ENCODE assay signal across 32 cellular contexts in the genomic region with DNA sequence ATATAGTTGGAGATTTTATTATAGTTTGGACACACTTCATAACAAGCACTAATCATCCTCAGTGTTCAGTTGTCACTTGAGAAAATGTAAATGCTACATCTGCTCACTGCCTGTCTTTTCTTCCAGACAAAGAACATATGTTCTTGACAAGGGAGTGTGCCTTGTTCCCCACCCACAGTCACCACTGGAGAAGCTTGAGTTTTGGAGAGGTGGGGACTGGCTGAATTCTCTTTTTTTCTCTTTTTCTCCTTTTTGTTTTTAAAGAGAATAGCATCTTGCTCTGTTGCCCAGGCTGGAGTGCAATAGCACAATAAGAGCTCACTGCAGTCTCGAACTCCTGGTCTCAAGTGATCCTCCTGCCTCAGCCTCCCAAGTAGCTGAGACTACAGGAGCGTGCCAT. TPM values are rescaled to one million over a fixed set of nuclear protein-coding genes. Genes with fewer than 3 reads are reported as not detected.
"Had no signal": no experiment of that assay in that cellular context is flagged by ENCODE, and none has a peak within 500 bp of the region (broad histone marks: within the 10 kb centered on the region; RNA-seq: fewer than 3 reads in every experiment).

No MANE protein-coding gene starts in this region.

- H3K27ac ChIP-seq: ovary, parathyroid adenoma, psoas muscle, right lobe of liver, skin epidermis, spleen, thoracic aorta, thyroid gland, tibial nerve, upper lobe of left lung, vagina had no signal

- DNase-seq: naive thymus-derived CD4-positive, alpha-beta T cell; natural killer cell; occipital lobe; ovary; psoas muscle; right cardiac atrium; right lobe of liver; stimulated activated CD4-positive, alpha-beta T cell treated with anti-CD3 and anti-CD28 coated beads, Interleukin-12 subunit alpha, Interleukin-12 subunit beta, amount 100 ng/mL, for 4 hours; stimulated activated CD4-positive, alpha-beta T cell treated with anti-CD3 and anti-CD28 coated beads, Interleukin-1b, Interleukin-23, amount 100 ng/mL, for 48 hours; stimulated activated CD4-positive, alpha-beta T cell treated with anti-CD3 and anti-CD28 coated beads, Interleukin-4, amount 100 ng/mL, for 1 hour; stimulated activated CD4-positive, alpha-beta T cell treated with anti-CD3 and anti-CD28 coated beads, Interleukin-4, amount 100 ng/mL, for 4 hours; stimulated activated CD8-positive, alpha-beta memory T cell treated with anti-CD3 and anti-CD28 coated beads, Interleukin-4, amount 100 ng/mL, for 48 hours; stimulated activated naive CD4-positive, alpha-beta T cell; stimulated activated naive CD8-positive, alpha-beta T cell treated with anti-CD3 and anti-CD28 coated beads, Interleukin-15, amount 100 ng/mL, for 72 hours; stimulated activated naive CD8-positive, alpha-beta T cell treated with anti-CD3 and anti-CD28 coated beads, Interleukin-15, Interleukin-2, amounts not matched to agents 100 U/mL and 50 U/mL, for 24 hours; substantia nigra; thyroid gland; upper lobe of left lung had no signal

- H3K9me3 ChIP-seq: ovary, psoas muscle, right lobe of liver, thoracic aorta, thyroid gland, upper lobe of left lung, vagina had no signal

- H3K4me1 Mint-ChIP-seq: nephron; stimulated activated memory B cell treated with anti-CD40 and anti-IgM and Interleukin-4, amounts not matched to agents 10 μg/mL and 1 μg/mL and 100 μg/mL, for 72 hours had no signal

- H3K9me3 Mint-ChIP-seq: natural killer cell, nephron had no signal

- H3K27ac Mint-ChIP-seq: naive thymus-derived CD4-positive, alpha-beta T cell; natural killer cell; nephron; progenitor cell of endocrine pancreas; stimulated activated memory B cell treated with anti-CD40 and anti-IgM and Interleukin-4, amounts not matched to agents 10 μg/mL and 1 μg/mL and 100 μg/mL, for 72 hours; stimulated activated naive CD8-positive, alpha-beta T cell treated with anti-CD3 and anti-CD28 coated beads, Interleukin-15, amount 100 ng/mL, for 72 hours had no signal

- H3K4me3 ChIP-seq: ovary, psoas muscle, right lobe of liver, skin epidermis, smooth muscle cell, spleen, thoracic aorta, thyroid gland, tibial nerve, upper lobe of left lung, vagina had no signal

- H3K9ac ChIP-seq: parathyroid adenoma had no signal

- H3K27me3 Mint-ChIP-seq: stimulated activated naive CD8-positive, alpha-beta T cell treated with anti-CD3 and anti-CD28 coated beads, Interleukin-15, amount 100 ng/mL, for 72 hours had no signal

- H3K36me3 ChIP-seq: ovary, right lobe of liver, thoracic aorta, thyroid gland, vagina had no signal

- H2AFZ ChIP-seq: parathyroid adenoma had no signal

- H3K4me3 Mint-ChIP-seq: naive thymus-derived CD4-positive, alpha-beta T cell; natural killer cell; nephron; neural crest cell; stimulated activated memory B cell treated with anti-CD40 and anti-IgM and Interleukin-4, amounts not matched to agents 10 μg/mL and 1 μg/mL and 100 μg/mL, for 72 hours; stimulated activated naive CD8-positive, alpha-beta T cell treated with anti-CD3 and anti-CD28 coated beads, Interleukin-15, amount 100 ng/mL, for 72 hours had no signal

- H3K79me2 ChIP-seq: parathyroid adenoma had no signal

- H3K27me3 ChIP-seq: ovary, right lobe of liver, spleen, thyroid gland, tibial nerve, upper lobe of left lung, vagina had no signal

- H3K4me1 ChIP-seq: parathyroid adenoma, psoas muscle, right lobe of liver, thyroid gland, tibial nerve, vagina had no signal

- ATAC-seq: naive thymus-derived CD4-positive, alpha-beta T cell; natural killer cell; psoas muscle; right cardiac atrium; right lobe of liver; stimulated activated memory B cell treated with anti-CD40 and anti-IgM and Interleukin-4, amounts not matched to agents 10 μg/mL and 1 μg/mL and 100 μg/mL, for 72 hours; stimulated activated naive CD8-positive, alpha-beta T cell treated with anti-CD3 and anti-CD28 coated beads, Interleukin-15, amount 100 ng/mL, for 72 hours; stimulated activated naive CD8-positive, alpha-beta T cell treated with anti-CD3 and anti-CD28 coated beads, Interleukin-15, Interleukin-2, amounts not matched to agents 100 U/mL and 50 U/mL, for 24 hours had no signal

RNA-seq across cellular contexts. Expression of gene RPRML, which starts 15.5 kb away (rescaled TPM):
- total RNA-seq: naive thymus-derived CD4-positive, alpha-beta T cell; natural killer cell; osteoblast; progenitor cell of endocrine pancreas; renal cortical epithelial cell; right cardiac atrium; smooth muscle cell; spleen; thoracic aorta; thyroid gland; ureter had no signal
- polyA plus RNA-seq: naive thymus-derived CD4-positive, alpha-beta T cell; ovary; right cardiac atrium; smooth muscle cell; spleen had no signal
